19 cellular contexts compared by ENCODE assay signal in the genomic region with DNA sequence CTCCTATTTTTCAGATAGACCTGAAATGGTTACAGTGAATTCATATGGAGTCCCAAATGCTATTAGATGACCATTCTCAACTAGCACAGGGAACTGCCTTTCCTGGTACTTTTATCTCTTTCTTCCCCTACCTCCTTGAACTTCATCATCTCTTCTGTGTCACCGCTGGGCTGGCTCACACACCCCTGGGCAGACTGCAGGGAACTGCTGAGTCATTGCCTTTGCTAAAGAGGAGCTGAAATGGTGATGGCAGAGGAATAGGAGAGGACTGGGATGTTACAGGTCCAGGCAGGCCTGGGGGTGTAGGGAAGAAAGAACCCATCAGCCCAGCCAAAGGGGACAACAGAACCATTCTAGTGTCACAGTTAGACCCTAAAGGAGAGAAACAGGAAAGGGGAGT.
A peak's percentile ranks its signal among the peaks of the same experiment; 100 is the strongest.
DNase-seq lines count a peak whose midpoint lies in the region; ATAC-seq and TF ChIP-seq lines count a peak whose summit lies in the region.
"Had no signal": no experiment of that assay in that cellular context is flagged by ENCODE, and none has a peak within 500 bp of the region (broad histone marks: within the 10 kb centered on the region; RNA-seq: fewer than 3 reads in every experiment).

No MANE protein-coding gene starts in this region.

- H3K9me3 ChIP-seq in BE2C = no peaks in the 10 kb centered on the region
- H3K9me3 ChIP-seq: mucosa of descending colon, upper lobe of right lung had no signal

- DNase-seq in Caki2 (ENCODE audit: low read depth) (peak; percentile 52), HK-2 (ENCODE audit: unreplicated experiment) (peak; percentile 35), astrocyte of the spinal cord (ENCODE audit: low read depth, low spot score) (peak; percentile 9), islet precursor cell (peak; percentile 72), SW480 (ENCODE audit: low spot score) (no peak), BE2C (no peak)
- DNase-seq: activated CD4-positive, CD25-positive, alpha-beta regulatory T cell; activated CD8-positive, alpha-beta memory T cell treated with anti-CD3 and anti-CD28 coated beads, Interleukin-2, amount 50 U/mL, for 48 hours; activated naive CD4-positive, alpha-beta T cell treated with Interleukin-2 at 50 U/mL for 16 hours; brain microvascular endothelial cell; DND-41; foreskin melanocyte; HFFc6; mucosa of descending colon; NCI-H446 treated with DMSO at 0.1 percent for 48 hours; stimulated activated naive CD4-positive, alpha-beta T cell; upper lobe of right lung had no signal

- in situ Hi-C loops in Caki2 (cut with HindIII; ENCODE audit: low pct_unique_long_range_greater_than_20kb, low sequenced_read_pairs) (no loop called here), astrocyte of the spinal cord (cut with HindIII; ENCODE audit: low sequenced_read_pairs) (no loop called here)

- H3K4me3 ChIP-seq in astrocyte of the spinal cord (ENCODE audit: low read depth, low read length) = no peak overlapping the region
- no peak overlapping the region for H3K4me3 ChIP-seq in BE2C (ENCODE audit: low read depth, low read length)
- H3K4me3 ChIP-seq: mucosa of descending colon, smooth muscle cell, upper lobe of right lung had no signal

- H3K4me1 ChIP-seq in BE2C = peaks cover 21% of the 10 kb centered on the region
- H3K4me1 ChIP-seq: upper lobe of right lung had no signal

- no peak for ATAC-seq in GM21515 (IDR thresholded peaks at IDR 0.05; ENCODE audit: unreplicated experiment)
- ATAC-seq: mucosa of descending colon, upper lobe of right lung had no signal

- peaks cover 53% of the 10 kb centered on the region for H3K36me3 ChIP-seq in BE2C
- H3K36me3 ChIP-seq: brain microvascular endothelial cell, upper lobe of right lung had no signal

- no peaks in the 10 kb centered on the region for H3K27me3 ChIP-seq in BE2C
- H3K27me3 ChIP-seq: brain microvascular endothelial cell, upper lobe of right lung had no signal

- no peak for TF ChIP-seq CTCF in astrocyte of the spinal cord (IDR thresholded peaks at IDR 0.05; ENCODE audit: low read depth, low read length)
- TF ChIP-seq CTCF in BE2C (IDR thresholded peaks at IDR 0.05; ENCODE audit: low read depth, low read length) = no peak

Comparison
In these comparisons a context has a peak if more than half of its experiments do, and no peak if none do; other contexts are left out.
1. DNase-seq: peak in Caki2 (single experiment), HK-2 (single experiment), astrocyte of the spinal cord (single experiment) and islet precursor cell (single experiment); none in SW480 (single experiment) and BE2C (single experiment).